ENCODE assay signal across 8 cellular contexts in the genomic region with DNA sequence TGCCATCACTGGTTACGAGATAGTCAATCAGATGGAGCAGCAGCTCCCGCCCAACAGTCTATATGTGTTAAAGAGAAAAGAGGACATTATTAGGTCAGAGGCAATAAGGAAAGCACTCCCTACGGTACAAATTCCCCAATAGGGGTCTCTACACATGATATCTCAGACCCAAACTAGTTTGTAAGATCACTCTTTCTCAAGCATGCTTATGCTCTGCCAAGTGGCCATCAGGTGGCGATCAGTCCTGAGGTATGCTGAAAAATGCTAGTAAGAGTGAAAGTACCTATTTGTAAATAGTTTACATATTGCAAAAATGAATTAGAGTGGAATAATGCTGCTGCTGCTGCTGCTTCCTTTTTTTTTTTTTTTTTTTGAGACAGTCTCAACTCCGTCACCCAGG.
DNase-seq lines count a peak whose midpoint lies in the region; TF ChIP-seq lines count a peak whose summit lies in the region.

No MANE protein-coding gene starts in this region.

- H3K4me1 ChIP-seq in smooth muscle cell (ENCODE audit: low read depth) (no peaks in the 10 kb centered on the region), esophagus muscularis mucosa (no peaks in the 10 kb centered on the region)

- intact Hi-C loops in esophagus muscularis mucosa (cut with DNase I), result no loop called here

- no peaks in the 10 kb centered on the region for H3K9me3 ChIP-seq in smooth muscle cell (replicated peaks; ENCODE audit: low read depth)
- no peaks in the 10 kb centered on the region for H3K9me3 ChIP-seq in esophagus muscularis mucosa

- H3K27me3 ChIP-seq in smooth muscle cell (ENCODE audit: low read depth) (peaks cover 20% of the 10 kb centered on the region), esophagus muscularis mucosa (no peaks in the 10 kb centered on the region)

- no peak for TF ChIP-seq POLR2A in esophagus muscularis mucosa (IDR thresholded peaks at IDR 0.05; ENCODE audit: low read depth)

- H3K79me2 ChIP-seq in smooth muscle cell (ENCODE audit: low read depth), result no peaks in the 10 kb centered on the region

- no peak overlapping the region for H2AFZ ChIP-seq in smooth muscle cell (ENCODE audit: low read depth)

- H3K36me3 ChIP-seq in smooth muscle cell (ENCODE audit: low read depth) (no peaks in the 10 kb centered on the region), esophagus muscularis mucosa (peaks cover 0 to 31% (median 9%) of the 10 kb centered on the region in 4 donors)

- H3K9ac ChIP-seq in smooth muscle cell (ENCODE audit: low read depth), result no peak overlapping the region

- in situ Hi-C loops in astrocyte of the spinal cord (cut with HindIII; ENCODE audit: low sequenced_read_pairs), result no loop called here

- no peaks in the 10 kb centered on the region for H3F3A ChIP-seq in smooth muscle cell (ENCODE audit: low read depth)

- H3K4me2 ChIP-seq in smooth muscle cell, result no peak overlapping the region

- H3K4me3 ChIP-seq in astrocyte of the spinal cord (ENCODE audit: low read depth, low read length), result no peak overlapping the region
- H3K4me3 ChIP-seq in smooth muscle cell, result no peak overlapping the region
- H3K4me3 ChIP-seq in esophagus muscularis mucosa, result no peak overlapping the region

- WGBS in smooth muscle cell (ENCODE audit: low lambda C conversion rate), result 77% methylated on average over 5 of the region's 5 CpGs
- WGBS in esophagus muscularis mucosa, result 85% methylated on average over 5 of the region's 5 CpGs

- TF ChIP-seq CTCF in astrocyte of the spinal cord (IDR thresholded peaks at IDR 0.05; ENCODE audit: low read depth, low read length), result peak; percentile 48
- peak; percentile 19 for TF ChIP-seq CTCF in smooth muscle cell (IDR thresholded peaks at IDR 0.05; ENCODE audit: borderline replicate concordance, insufficient read depth, poor library complexity, severe bottlenecking)
- no peak for TF ChIP-seq CTCF in esophagus muscularis mucosa (IDR thresholded peaks at IDR 0.05)

- DNase-seq in activated CD8-positive, alpha-beta memory T cell treated with anti-CD3 and anti-CD28 coated beads, Interleukin-2, amount 50 U/mL, for 48 hours, result peak; percentile 33
- no peak for DNase-seq in activated CD8-positive, alpha-beta memory T cell treated with anti-CD3 and anti-CD28 coated beads for 24 hours
- DNase-seq in HT1080 (ENCODE audit: low read depth) (peak; percentile 11), astrocyte of the spinal cord (ENCODE audit: low read depth, low spot score) (peak; percentile 26), smooth muscle cell (lab: John Stamatoyannopoulos, UW; ENCODE audit: unreplicated experiment) (no peak), cortex of kidney (lab: John Stamatoyannopoulos, UW) (no peak), kidney glomerular epithelial cell (lab: John Stamatoyannopoulos, UW) (no peak), esophagus muscularis mucosa (ENCODE audit: extremely low spot score) (no peak)

- no peaks in the 10 kb centered on the region for H4K20me1 ChIP-seq in smooth muscle cell (ENCODE audit: low read depth)

- no peak for TF ChIP-seq EP300 in esophagus muscularis mucosa (IDR thresholded peaks at IDR 0.05)

- no peak overlapping the region for H3K27ac ChIP-seq in smooth muscle cell (ENCODE audit: low read depth)
- no peak overlapping the region for H3K27ac ChIP-seq in esophagus muscularis mucosa (replicated peaks in 1 of 4)

Comparison
In these comparisons a context has a peak if more than half of its experiments do, and no peak if none do; other contexts are left out.
1. DNase-seq: peak in activated CD8-positive, alpha-beta memory T cell treated with anti-CD3 and anti-CD28 coated beads, Interleukin-2, amount 50 U/mL, for 48 hours (single experiment), HT1080 (single experiment) and astrocyte of the spinal cord (single experiment); none in activated CD8-positive, alpha-beta memory T cell treated with anti-CD3 and anti-CD28 coated beads for 24 hours (single experiment), smooth muscle cell (single experiment), cortex of kidney (single experiment), kidney glomerular epithelial cell (single experiment) and esophagus muscularis mucosa (single experiment).
2. CTCF ChIP-seq: peak in astrocyte of the spinal cord (single experiment) and smooth muscle cell (single experiment); none in esophagus muscularis mucosa (0 of 3).